Comparison of ENCODE assay signal across 34 cellular contexts in genomic region chr16:83924686-83925085, GRCh38. TPM values are rescaled to one million over a fixed set of nuclear protein-coding genes. Genes with fewer than 3 reads are reported as not detected.
"Had no signal": no experiment of that assay in that cellular context is flagged by ENCODE, and none has a peak within 500 bp of the region (broad histone marks: within the 10 kb centered on the region; RNA-seq: fewer than 3 reads in every experiment).

No MANE protein-coding gene starts in this region.

- DNase-seq: cerebellar nuclear complex; effector CD8-positive, alpha-beta T cell; foreskin keratinocyte; hypothalamus; immature natural killer cell; islet precursor cell; kidney glomerular epithelial cell; left colon; naive B cell; ovary; stimulated activated CD4-positive, alpha-beta T cell treated with anti-CD3 and anti-CD28 coated beads, Interleukin-15, amount 100 ng/mL, for 24 hours; stimulated activated CD4-positive, alpha-beta T cell treated with anti-CD3 and anti-CD28 coated beads, Interleukin-4, amount 100 ng/mL, for 1 hour; stimulated activated CD8-positive, alpha-beta memory T cell treated with anti-CD3 and anti-CD28 coated beads, Interleukin-4, amount 100 ng/mL, for 48 hours; stimulated activated naive CD4-positive, alpha-beta T cell treated with Interleukin-2 at 50 U/mL for 16 hours; stomach; thyroid gland had no signal

- H3K27ac Mint-ChIP-seq: dendritic cell treated with granulocyte-macrophage colony-stimulating factor and Interleukin-4, amounts not matched to agents 40 ng/mL and 50 ng/mL, for 4 days; immature natural killer cell; memory B cell; mesothelial cell of epicardium; naive B cell; natural killer cell treated with Interleukin-12 subunit alpha and Interleukin-12 subunit beta and Interleukin-15 and Interleukin-18, amount 100 ng/mL, for 72 hours had no signal

- H3K27me3 Mint-ChIP-seq: dendritic cell treated with granulocyte-macrophage colony-stimulating factor and Interleukin-4, amounts not matched to agents 40 ng/mL and 50 ng/mL, for 4 days; memory B cell; naive B cell; natural killer cell treated with Interleukin-12 subunit alpha and Interleukin-12 subunit beta and Interleukin-15 and Interleukin-18, amount 100 ng/mL, for 72 hours; type B pancreatic cell had no signal

- ATAC-seq: foreskin keratinocyte; gastroesophageal sphincter; heart left ventricle; left colon; mucosa of descending colon; natural killer cell treated with Interleukin-12 subunit alpha and Interleukin-12 subunit beta and Interleukin-15 and Interleukin-18, amount 100 ng/mL, for 72 hours; psoas muscle; right cardiac atrium had no signal

- H3K4me3 ChIP-seq: cardiac muscle cell, esophagus muscularis mucosa, gastroesophageal sphincter, heart left ventricle, lung, mucosa of descending colon, ovary, psoas muscle, skin epidermis, stomach, thyroid gland had no signal

- H3K4me1 ChIP-seq: thyroid gland had no signal

- H3K9me3 ChIP-seq: esophagus muscularis mucosa, gastroesophageal sphincter, heart left ventricle, mucosa of descending colon, ovary, psoas muscle, stomach, thyroid gland had no signal

- H3K27ac ChIP-seq: cardiac muscle cell, esophagus muscularis mucosa, foreskin keratinocyte, gastroesophageal sphincter, heart left ventricle, ovary, psoas muscle, skin epidermis, stomach, thyroid gland had no signal

- H3K4me3 Mint-ChIP-seq: dendritic cell treated with granulocyte-macrophage colony-stimulating factor and Interleukin-4, amounts not matched to agents 40 ng/mL and 50 ng/mL, for 4 days; immature natural killer cell; memory B cell; mesothelial cell of epicardium; naive B cell; natural killer cell treated with Interleukin-12 subunit alpha and Interleukin-12 subunit beta and Interleukin-15 and Interleukin-18, amount 100 ng/mL, for 72 hours; neural crest cell; type B pancreatic cell had no signal

- H3K9me3 Mint-ChIP-seq: dendritic cell treated with granulocyte-macrophage colony-stimulating factor and Interleukin-4, amounts not matched to agents 40 ng/mL and 50 ng/mL, for 4 days; immature natural killer cell; mesothelial cell of epicardium; natural killer cell treated with Interleukin-12 subunit alpha and Interleukin-12 subunit beta and Interleukin-15 and Interleukin-18, amount 100 ng/mL, for 72 hours; neural crest cell; type B pancreatic cell had no signal

- H3K27me3 ChIP-seq: cardiac muscle cell, esophagus muscularis mucosa, foreskin keratinocyte, gastroesophageal sphincter, heart left ventricle, ovary, stomach, thyroid gland had no signal

- H3K36me3 ChIP-seq: ovary had no signal

RNA-seq across cellular contexts. Expression of gene NECAB2, which starts 43.4 kb away (rescaled TPM):
- total RNA-seq: epithelial cell of proximal tubule; esophagus muscularis mucosa; foreskin keratinocyte; natural killer cell treated with Interleukin-12 subunit alpha and Interleukin-12 subunit beta and Interleukin-15 and Interleukin-18, amount 100 ng/mL, for 72 hours; psoas muscle; renal cortical epithelial cell; subcutaneous adipose tissue had no signal
- polyA plus RNA-seq: foreskin keratinocyte, immature natural killer cell had no signal
